In genomic region chr19:290539-291521, GRCh38 we compare ENCODE assay signal across 8 cellular contexts. TPM values are rescaled to one million over a fixed set of nuclear protein-coding genes. Genes with fewer than 3 reads are reported as not detected.
DNase-seq lines count a peak whose midpoint lies in the region; ATAC-seq, FAIRE-seq and TF ChIP-seq lines count a peak whose summit lies in the region.

TSS of gene PLPP2 (minus strand) at chr19:291403. CDS start at chr19:291336, 67 bp downstream.

- TF ChIP-seq POLR2A in GM12892 (IDR thresholded peaks at IDR 0.05; ENCODE audit: low read depth, low read length), result no peak

- POLR2A ChIA-PET in WTC11 (lab: Charles Lee), result no interaction called here

- H3K4me1 Mint-ChIP-seq in WTC11, result peaks cover 44% of the 10 kb centered on the region
- peaks cover 21% of the 10 kb centered on the region for H3K4me1 Mint-ChIP-seq in neural progenitor cell

- DNase-seq in activated CD8-positive, alpha-beta memory T cell treated with anti-CD3 and anti-CD28 coated beads, Interleukin-2, amount 50 U/mL, for 4 hours, result peak; percentile 37
- DNase-seq in activated CD8-positive, alpha-beta memory T cell treated with anti-CD3 and anti-CD28 coated beads, Interleukin-2, amount 50 U/mL, for 48 hours, result no peak
- DNase-seq in WTC11 (ENCODE audit: low spot score) (peak; percentile 92), fibroblast of villous mesenchyme (ENCODE audit: low read depth) (no peak), neural progenitor cell (ENCODE audit: low spot score) (peak; percentile 51), G401 (ENCODE audit: low spot score) (no peak), GM12892 (ENCODE audit: insufficient read length) (no peak), HuH-7 (ENCODE audit: low spot score) (no peak)

- in situ Hi-C loops in G401 (cut with HindIII; ENCODE audit: low sequenced_read_pairs), result no loop called here

- H3K4me2 ChIP-seq in neural progenitor cell, result peak within 1 kb of the TSS; percentile 71

- peak; percentile 54 for ATAC-seq in WTC11

- peaks cover 6% of the 10 kb centered on the region for H3F3A ChIP-seq in neural progenitor cell (ENCODE audit: low read depth)

- H3K36me3 ChIP-seq in neural progenitor cell, result no peaks in the 10 kb centered on the region

- H3K27me3 ChIP-seq in neural progenitor cell, result peaks cover 70% of the 10 kb centered on the region

- peaks cover 18% of the 10 kb centered on the region for H3K4me1 ChIP-seq in neural progenitor cell

- FAIRE-seq in GM12892 (lab: Jason Lieb, UNC), result no peak

- H2AFZ ChIP-seq in neural progenitor cell (replicated peaks), result no peak within 1 kb of the TSS

- H3K79me2 ChIP-seq in neural progenitor cell (ENCODE audit: low read depth), result no peaks in the 10 kb centered on the region

- H3K27ac ChIP-seq in neural progenitor cell, result no peak within 1 kb of the TSS

- H3K4me3 ChIP-seq in fibroblast of villous mesenchyme (ENCODE audit: low read depth, low read length) (peak within 1 kb of the TSS; percentile 48), neural progenitor cell (peak within 1 kb of the TSS; percentile 35)

- no peak within 1 kb of the TSS for H3K9ac ChIP-seq in neural progenitor cell

- H3K9me3 Mint-ChIP-seq in WTC11 (no peaks in the 10 kb centered on the region), neural progenitor cell (no peaks in the 10 kb centered on the region)

- TF ChIP-seq CTCF in WTC11 (IDR thresholded peaks at IDR 0.05), result no peak
- TF ChIP-seq CTCF in fibroblast of villous mesenchyme (IDR thresholded peaks at IDR 0.05; ENCODE audit: insufficient read depth, low read depth, low read length), result no peak
- TF ChIP-seq CTCF in neural progenitor cell (IDR thresholded peaks at IDR 0.05), result no peak

- H3K36me3 Mint-ChIP-seq in WTC11, result peaks cover 13% of the 10 kb centered on the region
- no peaks in the 10 kb centered on the region for H3K36me3 Mint-ChIP-seq in neural progenitor cell

- H3K27me3 Mint-ChIP-seq in WTC11 (ENCODE audit: low read depth) (peaks cover 13% of the 10 kb centered on the region), neural progenitor cell (ENCODE audit: insufficient read depth, low read depth) (peaks cover 29% of the 10 kb centered on the region)

- H3K27ac Mint-ChIP-seq in WTC11 (peak within 1 kb of the TSS; percentile 100), neural progenitor cell (no peak within 1 kb of the TSS)

- CTCF ChIA-PET in WTC11 (lab: Charles Lee), result no interaction called here

- no peaks in the 10 kb centered on the region for H3K9me3 ChIP-seq in neural progenitor cell (ENCODE audit: low read depth)

- peaks cover 21% of the 10 kb centered on the region for H4K20me1 ChIP-seq in neural progenitor cell (ENCODE audit: low read depth)

- H3K4me3 Mint-ChIP-seq in WTC11, result peak within 1 kb of the TSS; percentile 81
- H3K4me3 Mint-ChIP-seq in neural progenitor cell, result peak within 1 kb of the TSS; percentile 57

TF ChIP-seq in WTC11, 78 proteins besides CTCF, POLR2A, EP300 and RAD21 (continues in another document):
- TF ChIP-seq HMGXB4 (CRISPR knock-in tag; IDR thresholded peaks at IDR 0.05) (peak; percentile 66; the same call in 1 of the 2 replicates), GTF2I (CRISPR knock-in tag; conservative IDR thresholded peaks at IDR 0.05) (0 out of 2 replicates have a peak, but pooled peaks have one; percentile 17), ESRRA (CRISPR knock-in tag; IDR thresholded peaks at IDR 0.05; ENCODE audit: borderline replicate concordance) (0 out of 2 replicates have a peak, but pooled peaks have one; percentile 28), ELF4 (CRISPR knock-in tag; IDR thresholded peaks at IDR 0.05; ENCODE audit: low read depth) (peak; percentile 69; the same call in 1 of the 2 replicates), ZNF317 (CRISPR knock-in tag; IDR thresholded peaks at IDR 0.05; ENCODE audit: borderline replicate concordance, low read depth) (0 out of 2 replicates have a peak, but pooled peaks have one; percentile 26), FOXK1 (CRISPR knock-in tag; IDR thresholded peaks at IDR 0.05) (peak; percentile 46; the same call in 1 of the 2 replicates), JUN (CRISPR knock-in tag; IDR thresholded peaks at IDR 0.05) (0 out of 2 replicates have a peak, but pooled peaks have one; percentile 17), RORB (CRISPR knock-in tag; IDR thresholded peaks at IDR 0.05) (no peak), FOXP1 (CRISPR knock-in tag; IDR thresholded peaks at IDR 0.05; ENCODE audit: borderline replicate concordance) (peak; percentile 69; the same call in 1 of the 2 replicates), TP53 (CRISPR knock-in tag; IDR thresholded peaks at IDR 0.05) (no peak; the same call in 1 of the 2 replicates), IRF2 (CRISPR knock-in tag; IDR thresholded peaks at IDR 0.05; ENCODE audit: borderline replicate concordance, low read depth) (no peak), SOX15 (CRISPR knock-in tag; IDR thresholded peaks at IDR 0.05) (no peak), IRF1 (CRISPR knock-in tag; IDR thresholded peaks at IDR 0.05) (peak; percentile 15; the same call in 1 of the 2 replicates), SP1 (CRISPR knock-in tag; conservative IDR thresholded peaks at IDR 0.05) (no peak; the same call in 1 of the 2 replicates), ERG (CRISPR knock-in tag; IDR thresholded peaks at IDR 0.05) (no peak), MLX (CRISPR knock-in tag; IDR thresholded peaks at IDR 0.05) (no peak), NFATC4 (CRISPR knock-in tag; IDR thresholded peaks at IDR 0.05) (no peak), ZNF121 (CRISPR knock-in tag; IDR thresholded peaks at IDR 0.05) (no peak), EMX1 (CRISPR knock-in tag; IDR thresholded peaks at IDR 0.05) (0 out of 2 replicates have a peak, but pooled peaks have one; percentile 16)

RNA-seq across cellular contexts. Expression of gene PLPP2, which starts in this region (rescaled TPM):
- 78.7 to 102 TPM (median 99.6 TPM) in 3 replicates for total RNA-seq in WTC11 (2021)
- total RNA-seq in fibroblast of villous mesenchyme, result 9.9 and 12.2 TPM in 2 replicates
- total RNA-seq in neural progenitor cell (ENCODE audit: low replicate concordance), result 2.5 TPM in 1 of 2 replicates, not detected in the other
- not detected in 2 replicates for total RNA-seq in G401 (2014; rRNA removed; shearing (Covaris generic))
- polyA plus RNA-seq in GM12892 (2012; ENCODE audit: missing spikeins), result 2.1 TPM

Comparison
In these comparisons a context has a peak if more than half of its experiments do, and no peak if none do; other contexts are left out.
1. DNase-seq: peak in activated CD8-positive, alpha-beta memory T cell treated with anti-CD3 and anti-CD28 coated beads, Interleukin-2, amount 50 U/mL, for 4 hours (single experiment), WTC11 (single experiment) and neural progenitor cell (single experiment); none in activated CD8-positive, alpha-beta memory T cell treated with anti-CD3 and anti-CD28 coated beads, Interleukin-2, amount 50 U/mL, for 48 hours (single experiment), fibroblast of villous mesenchyme (single experiment), G401 (single experiment), GM12892 (single experiment) and HuH-7 (single experiment).